In genomic region chr3:11835028-11835639, GRCh38 we compare ENCODE assay signal across 8 cellular contexts. TPM values are rescaled to one million over a fixed set of nuclear protein-coding genes. Genes with fewer than 3 reads are reported as not detected.
DNase-seq lines count a peak whose midpoint lies in the region; ATAC-seq and TF ChIP-seq lines count a peak whose summit lies in the region.

No MANE protein-coding gene starts in this region.

- no peak overlapping the region for H3K27ac Mint-ChIP-seq in natural killer cell treated with Interleukin-12 subunit alpha and Interleukin-12 subunit beta and Interleukin-15 and Interleukin-18, amount 100 ng/mL, for 72 hours

- no peaks in the 10 kb centered on the region for H3K27me3 Mint-ChIP-seq in natural killer cell treated with Interleukin-12 subunit alpha and Interleukin-12 subunit beta and Interleukin-15 and Interleukin-18, amount 100 ng/mL, for 72 hours

- no peak overlapping the region for H3K4me3 Mint-ChIP-seq in natural killer cell treated with Interleukin-12 subunit alpha and Interleukin-12 subunit beta and Interleukin-15 and Interleukin-18, amount 100 ng/mL, for 72 hours

- DNase-seq in AG10803 (ENCODE audit: low read depth) = peak; percentile 47
- peak; percentile 32 for DNase-seq in HCEC 1CT
- peak; percentile 46 for DNase-seq in amniotic epithelial cell (ENCODE audit: low read depth)
- DNase-seq in left kidney (ENCODE audit: low read depth, low spot score) = peak; percentile 55
- DNase-seq in natural killer cell treated with Interleukin-12 subunit alpha and Interleukin-12 subunit beta and Interleukin-15 and Interleukin-18, amount 100 ng/mL, for 72 hours (ENCODE audit: low spot score) = no peak
- DNase-seq in T1000 (lab: John Stamatoyannopoulos, UW) = no peak

- no peak for ATAC-seq in natural killer cell treated with Interleukin-12 subunit alpha and Interleukin-12 subunit beta and Interleukin-15 and Interleukin-18, amount 100 ng/mL, for 72 hours
- ATAC-seq in HG03457 (IDR thresholded peaks at IDR 0.05; ENCODE audit: unreplicated experiment) (no peak), HG03108 (IDR thresholded peaks at IDR 0.05; ENCODE audit: unreplicated experiment) (no peak)

- H3K4me3 ChIP-seq in AG10803 (ENCODE audit: low read length) = no peak overlapping the region

- H3K36me3 Mint-ChIP-seq in natural killer cell treated with Interleukin-12 subunit alpha and Interleukin-12 subunit beta and Interleukin-15 and Interleukin-18, amount 100 ng/mL, for 72 hours = peaks cover 11% of the 10 kb centered on the region

- H3K4me1 Mint-ChIP-seq in natural killer cell treated with Interleukin-12 subunit alpha and Interleukin-12 subunit beta and Interleukin-15 and Interleukin-18, amount 100 ng/mL, for 72 hours (ENCODE audit: low read depth in 2 of 2) = no peaks in the 10 kb centered on the region

- TF ChIP-seq CTCF in AG10803 (conservative IDR thresholded peaks at IDR 0.05; ENCODE audit: low read length) = peak; percentile 61

- H3K9me3 Mint-ChIP-seq in natural killer cell treated with Interleukin-12 subunit alpha and Interleukin-12 subunit beta and Interleukin-15 and Interleukin-18, amount 100 ng/mL, for 72 hours = no peaks in the 10 kb centered on the region

RNA-seq across cellular contexts. Expression of gene TAMM41, which starts 11.6 kb away (rescaled TPM):
- 10 to 100 TPM; 20.1 to 48.7 TPM for total RNA-seq in natural killer cell treated with Interleukin-12 subunit alpha and Interleukin-12 subunit beta and Interleukin-15 and Interleukin-18, amount 100 ng/mL, for 72 hours

Comparison
In these comparisons a context has a peak if more than half of its experiments do, and no peak if none do; other contexts are left out.
1. DNase-seq: peak in AG10803 (single experiment), HCEC 1CT (single experiment), amniotic epithelial cell (single experiment) and left kidney (single experiment); none in natural killer cell treated with Interleukin-12 subunit alpha and Interleukin-12 subunit beta and Interleukin-15 and Interleukin-18, amount 100 ng/mL, for 72 hours (single experiment) and T1000 (single experiment).